In genomic region chr2:231737761-231738160, GRCh38 we compare ENCODE assay signal across 28 cellular contexts.
"Had no signal": no experiment of that assay in that cellular context is flagged by ENCODE, and none has a peak within 500 bp of the region (broad histone marks: within the 10 kb centered on the region; RNA-seq: fewer than 3 reads in every experiment).

No MANE protein-coding gene starts in this region.

- H3K4me1 ChIP-seq: left lung, lower lobe of right lung, pancreas, prostate gland, stomach, testis, thyroid gland, transverse colon, upper lobe of right lung had no signal

- DNase-seq: hypothalamus; immature natural killer cell; kidney; left colon; left lung; lower lobe of right lung; mammary epithelial cell; mesenchymal stem cell; naive thymus-derived CD8-positive, alpha-beta T cell; nucleus accumbens; pancreas; posterior cingulate gyrus; retina; right cardiac atrium; stimulated activated CD4-positive, alpha-beta T cell treated with anti-CD3 and anti-CD28 coated beads, Interleukin-12 subunit alpha, Interleukin-12 subunit beta, amount 100 ng/mL, for 4 hours; stimulated activated CD4-positive, alpha-beta T cell treated with anti-CD3 and anti-CD28 coated beads, Interleukin-15, amount 100 ng/mL, for 24 hours; stimulated activated CD4-positive, alpha-beta T cell treated with anti-CD3 and anti-CD28 coated beads, Interleukin-2, amount 100 ng/mL, for 24 hours; stimulated activated CD4-positive, alpha-beta T cell treated with anti-CD3 and anti-CD28 coated beads, Interleukin-4, amount 100 ng/mL, for 1 hour; stimulated activated naive B cell treated with anti-CD40 and anti-IgM and Interleukin-4, amounts not matched to agents 10 μg/mL and 1 μg/mL and 100 μg/mL, for 72 hours; stimulated activated naive CD8-positive, alpha-beta T cell treated with anti-CD3 and anti-CD28 coated beads, Interleukin-15, Interleukin-2, amounts not matched to agents 100 U/mL and 50 U/mL, for 24 hours; stomach; testis; thyroid gland; transverse colon; upper lobe of right lung had no signal

- H3K27ac ChIP-seq: left lung, lower lobe of right lung, pancreas, prostate gland, skin epidermis, stomach, testis, thyroid gland, transverse colon, upper lobe of right lung had no signal

- H3K9me3 ChIP-seq: left lung, lower lobe of right lung, pancreas, prostate gland, stomach, testis, thyroid gland, transverse colon, upper lobe of right lung had no signal

- H3K27me3 ChIP-seq: left lung, pancreas, stomach, testis, thyroid gland, transverse colon, upper lobe of right lung had no signal

- H3K36me3 ChIP-seq: prostate gland, thyroid gland had no signal

- ATAC-seq: left colon; left lung; lower lobe of right lung; naive thymus-derived CD8-positive, alpha-beta T cell; pancreas; right cardiac atrium; sciatic nerve; stimulated activated naive B cell treated with anti-CD40 and anti-IgM and Interleukin-4, amounts not matched to agents 10 μg/mL and 1 μg/mL and 100 μg/mL, for 72 hours; stimulated activated naive CD8-positive, alpha-beta T cell treated with anti-CD3 and anti-CD28 coated beads, Interleukin-15, Interleukin-2, amounts not matched to agents 100 U/mL and 50 U/mL, for 24 hours; upper lobe of right lung had no signal

- H3K4me3 ChIP-seq: left lung, lower lobe of right lung, pancreas, prostate gland, skin epidermis, stomach, testis, thyroid gland, transverse colon, upper lobe of right lung had no signal
